In genomic region chr14:69896972-69897371, GRCh38 we compare ENCODE assay signal across 1 cellular context.
TF ChIP-seq lines count a peak whose summit lies in the region.

No MANE protein-coding gene starts in this region.

TF ChIP-seq in HepG2, 621 proteins besides CTCF, POLR2A, EP300 and RAD21 (continued from another document and continues in another):
- TF ChIP-seq ZBTB33 (CRISPR knock-in tag; IDR thresholded peaks at IDR 0.05), result peak; percentile 93
- TF ChIP-seq BORCS8-MEF2B (CRISPR knock-in tag; IDR thresholded peaks at IDR 0.05), result no peak
- peak; percentile 65; the same call in 1 of the 2 replicates for TF ChIP-seq PRDM10 (CRISPR knock-in tag; IDR thresholded peaks at IDR 0.05; ENCODE audit: low read depth)
- TF ChIP-seq SRF (IDR thresholded peaks at IDR 0.05; ENCODE audit: low read depth, low read length), result no peak
- TF ChIP-seq ZFYVE20 (CRISPR knock-in tag; IDR thresholded peaks at IDR 0.05; ENCODE audit: borderline replicate concordance, low read depth), result no peak
- no peak for TF ChIP-seq ZNF547 (CRISPR knock-in tag; IDR thresholded peaks at IDR 0.05)
- no peak for TF ChIP-seq ZNF124 (CRISPR knock-in tag; IDR thresholded peaks at IDR 0.05)
- TF ChIP-seq ZNF770 (CRISPR knock-in tag; IDR thresholded peaks at IDR 0.05), result no peak
- no peak for TF ChIP-seq ZFP62 (CRISPR knock-in tag; IDR thresholded peaks at IDR 0.05)
- TF ChIP-seq ZNF432 (CRISPR knock-in tag; IDR thresholded peaks at IDR 0.05; ENCODE audit: borderline replicate concordance), result no peak
- TF ChIP-seq TAF1 (CRISPR knock-in tag; IDR thresholded peaks at IDR 0.05), result no peak
- TF ChIP-seq CEBPB (IDR thresholded peaks at IDR 0.05; ENCODE audit: borderline replicate concordance, low read depth, low read length), result peak; percentile 46; the same call in 1 of the 2 replicates
- no peak for TF ChIP-seq MZF1 (CRISPR knock-in tag; IDR thresholded peaks at IDR 0.05; ENCODE audit: borderline replicate concordance)
- no peak for TF ChIP-seq SETDB1 (CRISPR knock-in tag; IDR thresholded peaks at IDR 0.05; ENCODE audit: borderline replicate concordance)
- TF ChIP-seq RNF2 (conservative IDR thresholded peaks at IDR 0.05; ENCODE audit: low read depth), result no peak
- TF ChIP-seq EHMT2 (IDR thresholded peaks at IDR 0.05; ENCODE audit: borderline replicate concordance, low read depth, low read length), result no peak
- no peak for TF ChIP-seq ZBTB37 (CRISPR knock-in tag; IDR thresholded peaks at IDR 0.05)
- TF ChIP-seq ZNF646 (CRISPR knock-in tag; IDR thresholded peaks at IDR 0.05), result no peak
- 0 out of 2 replicates have a peak, but pooled peaks have one; percentile 17 for TF ChIP-seq CEBPG (CRISPR knock-in tag; IDR thresholded peaks at IDR 0.05)
- no peak for TF ChIP-seq RCOR2 (CRISPR knock-in tag; IDR thresholded peaks at IDR 0.05)
- no peak for TF ChIP-seq PTBP1 (IDR thresholded peaks at IDR 0.05; ENCODE audit: low read depth, low read length, poor library complexity, severe bottlenecking)
- no peak for TF ChIP-seq E2F1 (CRISPR knock-in tag; IDR thresholded peaks at IDR 0.05)
- TF ChIP-seq ZNF292 (CRISPR knock-in tag; IDR thresholded peaks at IDR 0.05; ENCODE audit: borderline replicate concordance, low read depth), result no peak
- no peak for TF ChIP-seq SIN3A (IDR thresholded peaks at IDR 0.05; ENCODE audit: borderline replicate concordance, low read depth, low read length)
- no peak for TF ChIP-seq TFE3 (CRISPR knock-in tag; IDR thresholded peaks at IDR 0.05)
- TF ChIP-seq TEF (CRISPR knock-in tag; IDR thresholded peaks at IDR 0.05), result peak; percentile 76; the same call in 1 of the 2 replicates
- no peak for TF ChIP-seq SNRNP70 (IDR thresholded peaks at IDR 0.05; ENCODE audit: low read depth, low read length)
- TF ChIP-seq RBM22 (optimal IDR thresholded peaks at IDR 0.05; ENCODE audit: low read length), result no peak
- TF ChIP-seq SOX13 (IDR thresholded peaks at IDR 0.05), result no peak
- peak in 1 of 2 experiments; percentile 40; a peak in 1 of 4 replicates for TF ChIP-seq SOX13 (CRISPR knock-in tag; conservative IDR thresholded peaks at IDR 0.05 in 1 of 2, IDR thresholded peaks at IDR 0.05 in 1 of 2)
- peak; percentile 63 for TF ChIP-seq PATZ1 (CRISPR knock-in tag; IDR thresholded peaks at IDR 0.05)
- TF ChIP-seq TRAFD1 (CRISPR knock-in tag; IDR thresholded peaks at IDR 0.05; ENCODE audit: borderline replicate concordance), result no peak
